Comparison of ENCODE assay signal across 8 cellular contexts in the genomic region with DNA sequence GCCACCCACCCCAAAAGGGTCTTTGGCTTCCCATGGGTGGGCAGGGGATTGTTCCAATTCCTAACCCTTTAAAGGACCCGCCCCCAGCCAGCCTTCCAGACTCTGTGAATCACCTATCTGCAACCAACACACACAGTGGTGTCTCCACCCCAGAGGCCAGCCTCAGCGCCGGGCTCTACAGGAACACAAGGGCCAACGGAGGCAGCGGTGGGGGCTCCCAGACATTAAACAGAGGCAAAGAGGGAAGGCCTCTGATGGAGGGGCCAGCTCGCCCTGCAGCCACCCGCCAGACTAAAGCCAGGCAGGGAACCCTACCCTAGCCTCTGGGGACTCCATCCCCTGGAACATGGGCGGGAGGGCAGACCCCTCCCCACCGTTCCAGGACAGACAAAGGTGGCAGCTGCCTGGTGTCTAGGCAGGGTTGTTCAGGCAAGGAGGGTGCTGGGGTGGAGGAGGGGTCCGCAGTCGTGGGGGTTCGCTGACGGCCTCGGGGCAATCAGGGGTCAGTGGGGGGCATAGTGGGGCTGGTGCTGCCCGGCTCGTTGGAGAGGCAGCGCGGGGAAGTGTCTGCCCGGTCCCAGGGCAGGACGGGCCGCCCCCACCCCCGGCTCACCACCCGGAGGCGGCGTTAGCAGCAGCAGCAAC. TPM values are rescaled to one million over a fixed set of nuclear protein-coding genes. Genes with fewer than 3 reads are reported as not detected.
DNase-seq lines count a peak whose midpoint lies in the region; ATAC-seq and TF ChIP-seq lines count a peak whose summit lies in the region.

No MANE protein-coding gene starts in this region.

- DNase-seq in GM06990 (ENCODE audit: extremely low read depth, insufficient read length) (no peak), SJSA1 (ENCODE audit: low read depth in 1 of 2, low spot score in 2 of 2) (no peak), epithelial cell of proximal tubule (ENCODE audit: low read depth) (no peak), NCI-H2081 (lab: John Stamatoyannopoulos, UW) (no peak)
- DNase-seq in naive thymus-derived CD8-positive, alpha-beta T cell = peak in 1 of 10 donors; percentile 12

- peak overlapping the region; percentile 62 to 94 (median 81) for H3K27ac Mint-ChIP-seq in naive thymus-derived CD8-positive, alpha-beta T cell

- H3K4me3 ChIP-seq in GM06990 (replicated peaks; ENCODE audit: low read depth, low read length) (peak overlapping the region; percentile 76), SJSA1 (peak overlapping the region; percentile 53), epithelial cell of proximal tubule (ENCODE audit: low read depth, low read length) (peak overlapping the region; percentile 86)

- peaks cover 0 to 5% (median 3%) of the 10 kb centered on the region in 3 donors for H3K36me3 Mint-ChIP-seq in naive thymus-derived CD8-positive, alpha-beta T cell

- POLR2A ChIA-PET in naive thymus-derived CD8-positive, alpha-beta T cell (lab: Charles Lee) = interaction anchor here (0.6 to 5.0 kb wide), 11 partner anchors 10 to 839 kb away, joined by 3 to 49 read pairs (median 9); partner anchors contain the start of genes CCDC51 and TMA7

- no peaks in the 10 kb centered on the region for H3K27me3 Mint-ChIP-seq in naive thymus-derived CD8-positive, alpha-beta T cell

- peak overlapping the region; percentile 24; the same call in 1 of the 2 replicates for H3K27ac ChIP-seq in SJSA1

- H3K36me3 ChIP-seq in GM06990 (ENCODE audit: control insufficient read depth, insufficient read depth, low read length) (no peaks in the 10 kb centered on the region), SJSA1 (no peaks in the 10 kb centered on the region)

- peak in 1 of 2 donors; percentile 21 for ATAC-seq in naive thymus-derived CD8-positive, alpha-beta T cell
- ATAC-seq in GM19452 (IDR thresholded peaks at IDR 0.05; ENCODE audit: unreplicated experiment) (no peak), HG03097 (IDR thresholded peaks at IDR 0.05; ENCODE audit: low FRiP score, unreplicated experiment) (no peak), GM18909 (IDR thresholded peaks at IDR 0.05; ENCODE audit: poor library complexity, unreplicated experiment) (no peak)

- peaks cover 22% of the 10 kb centered on the region for H3K4me1 ChIP-seq in SJSA1 (replicated peaks)

- H3K27me3 ChIP-seq in GM06990 (replicated peaks; ENCODE audit: control insufficient read depth, insufficient read depth, low read length) = no peaks in the 10 kb centered on the region
- H3K27me3 ChIP-seq in SJSA1 (replicated peaks) = no peaks in the 10 kb centered on the region

- H3K9me3 Mint-ChIP-seq in naive thymus-derived CD8-positive, alpha-beta T cell = no peaks in the 10 kb centered on the region

- no peak for TF ChIP-seq CTCF in GM06990 (IDR thresholded peaks at IDR 0.05; ENCODE audit: insufficient read depth, low read length, poor library complexity, severe bottlenecking)
- TF ChIP-seq CTCF in epithelial cell of proximal tubule (conservative IDR thresholded peaks at IDR 0.05; ENCODE audit: low read depth, low read length) = no peak

- H3K4me1 Mint-ChIP-seq in naive thymus-derived CD8-positive, alpha-beta T cell = peaks cover 29 to 58% (median 58%) of the 10 kb centered on the region in 4 donors

- H3K9me3 ChIP-seq in SJSA1 (replicated peaks) = no peaks in the 10 kb centered on the region

- peak overlapping the region; percentile 70 to 88 (median 78) for H3K4me3 Mint-ChIP-seq in naive thymus-derived CD8-positive, alpha-beta T cell

RNA-seq across cellular contexts. Expression of gene SHISA5, which starts 0.4 kb away (rescaled TPM):
- total RNA-seq in SJSA1 (2014; rRNA removed; shearing (Covaris generic)) = 94.8 and 105 TPM in 2 replicates
- total RNA-seq in epithelial cell of proximal tubule = 188 and 209 TPM in 2 replicates
- 100 to 1,000 TPM; 176 to 186 TPM for total RNA-seq in naive thymus-derived CD8-positive, alpha-beta T cell
- 100 to 1,000 TPM; 341 to 364 (median 359) TPM for polyA plus RNA-seq in naive thymus-derived CD8-positive, alpha-beta T cell

RNA-seq across cellular contexts. Expression of gene PFKFB4, which starts 53.1 kb away (rescaled TPM):
- total RNA-seq in SJSA1 (2014; rRNA removed; shearing (Covaris generic)) = 3.3 and 8.9 TPM in 2 replicates
- 8.8 and 19.3 TPM in 2 replicates for total RNA-seq in epithelial cell of proximal tubule
- 1 to 10 TPM; 2.4 to 3.0 TPM for total RNA-seq in naive thymus-derived CD8-positive, alpha-beta T cell
- 1 to 10 TPM; 1.1 to 3.3 (median 1.9) TPM for polyA plus RNA-seq in naive thymus-derived CD8-positive, alpha-beta T cell

RNA-seq across cellular contexts. Expression of gene ATRIP, which starts 57.0 kb away (rescaled TPM):
- 4.1 and 9.7 TPM in 2 replicates for total RNA-seq in SJSA1 (2014; rRNA removed; shearing (Covaris generic))
- total RNA-seq in epithelial cell of proximal tubule = 5.9 and 9.8 TPM in 2 replicates
- total RNA-seq in naive thymus-derived CD8-positive, alpha-beta T cell = 10 to 100 TPM; 13.2 to 13.5 TPM
- 10 to 100 TPM in 2 of 3 donors, 1 to 10 TPM in 1; 8.9 to 17.5 (median 13.1) TPM for polyA plus RNA-seq in naive thymus-derived CD8-positive, alpha-beta T cell
